ENCODE assay signal across 2 cellular contexts in the genomic region with DNA sequence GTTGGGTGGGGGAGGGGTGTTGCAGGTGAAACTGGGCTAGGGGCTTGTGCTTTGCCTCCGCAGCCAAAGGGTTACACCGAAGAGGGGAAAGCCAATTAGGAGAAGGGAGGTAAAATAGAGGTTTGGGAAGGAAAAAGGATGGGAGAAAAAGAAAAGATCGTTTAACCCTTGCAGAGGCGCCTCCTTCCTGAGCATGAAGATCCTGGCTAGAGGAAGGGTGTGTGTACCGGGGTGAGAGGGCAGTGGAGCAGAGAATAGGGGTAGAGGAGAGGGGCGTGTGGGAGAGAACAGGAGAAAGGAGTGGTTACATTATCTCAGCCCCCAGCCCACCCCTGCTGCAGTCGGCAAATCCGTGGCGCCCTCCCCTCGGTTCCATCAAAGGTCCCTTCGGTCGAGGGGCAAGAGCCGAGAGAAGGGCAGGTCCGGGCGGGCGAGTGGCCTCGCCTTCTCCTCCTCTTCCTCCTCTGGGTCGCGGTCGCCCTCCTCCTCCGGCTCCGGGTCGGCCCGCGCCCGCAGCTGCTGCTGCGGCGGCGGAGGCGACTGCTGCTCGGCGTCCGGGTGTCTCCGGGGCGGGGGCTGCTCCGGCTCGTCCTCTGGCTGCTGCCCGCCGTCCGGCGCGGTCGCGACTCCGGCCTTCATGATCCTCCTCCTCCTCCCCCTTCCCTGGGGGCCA.
TF ChIP-seq lines count a peak whose summit lies in the region.

No MANE protein-coding gene starts in this region.

TF ChIP-seq in GM23338, 12 proteins besides CTCF, POLR2A, EP300 and RAD21:
- no peak for TF ChIP-seq NANOG (IDR thresholded peaks at IDR 0.05; ENCODE audit: borderline replicate concordance)
- no peak for TF ChIP-seq EZH2phosphoT487 (IDR thresholded peaks at IDR 0.05; ENCODE audit: unreplicated experiment)
- peak; percentile 13 for TF ChIP-seq REST (IDR thresholded peaks at IDR 0.05; ENCODE audit: unreplicated experiment)
- TF ChIP-seq ZNF114 (CRISPR knock-in tag; IDR thresholded peaks at IDR 0.05): no peak

TF ChIP-seq in HepG2, 621 proteins besides CTCF, POLR2A, EP300 and RAD21:
- no peak for TF ChIP-seq RFX5 (IDR thresholded peaks at IDR 0.05; ENCODE audit: low read depth, low read length)
- TF ChIP-seq EZH2 (conservative IDR thresholded peaks at IDR 0.05; ENCODE audit: low read depth, low read length): 0 out of 2 replicates have a peak, but pooled peaks have one; percentile 54
- TF ChIP-seq PCBP2 (optimal IDR thresholded peaks at IDR 0.05; ENCODE audit: low read depth, low read length, poor library complexity, severe bottlenecking): peak; percentile 27
